ENCODE assay signal across 13 cellular contexts in genomic region chr1:207830788-207831187, GRCh38.
DNase-seq lines count a peak whose midpoint lies in the region; ATAC-seq and TF ChIP-seq lines count a peak whose summit lies in the region.
"Had no signal": no experiment of that assay in that cellular context is flagged by ENCODE, and none has a peak within 500 bp of the region (broad histone marks: within the 10 kb centered on the region; RNA-seq: fewer than 3 reads in every experiment).

No MANE protein-coding gene starts in this region.

- H3K27me3 ChIP-seq in HL-60 (ENCODE audit: insufficient read depth, poor library complexity, severe bottlenecking): no peaks in the 10 kb centered on the region
- H3K27me3 ChIP-seq in adrenal gland: no peaks in the 10 kb centered on the region
- H3K27me3 ChIP-seq in lower lobe of right lung (ENCODE audit: low read depth): no peaks in the 10 kb centered on the region
- H3K27me3 ChIP-seq in stomach: no peaks in the 10 kb centered on the region

- 0 out of 2 replicates have a peak overlapping the region, but pooled peaks have one; percentile 8 for H3K27ac ChIP-seq in HL-60 (replicated peaks)
- peak overlapping the region; percentile 34 to 85 (median 77) for H3K27ac ChIP-seq in adrenal gland
- peak overlapping the region; percentile 55 for H3K27ac ChIP-seq in lower lobe of right lung
- H3K27ac ChIP-seq in stomach: peak overlapping the region; percentile 45 to 98 (median 97)

- 34 to 62% (median 39%) methylated on average over 8 to 9 of the region's 9 CpGs for WGBS in adrenal gland, 4 donors
- 50 to 81% (median 54%) methylated on average over 8 to 9 of the region's 9 CpGs for WGBS in stomach, 5 donors

- H3K4me3 ChIP-seq in HL-60 (replicated peaks; ENCODE audit: insufficient read depth, low read length): no peak overlapping the region
- no peak overlapping the region for H3K4me3 ChIP-seq in adrenal gland
- H3K4me3 ChIP-seq in lower lobe of right lung: no peak overlapping the region
- no peak overlapping the region for H3K4me3 ChIP-seq in stomach

- no peaks in the 10 kb centered on the region for H3K9me3 ChIP-seq in adrenal gland (replicated peaks in 1 of 3)
- no peaks in the 10 kb centered on the region for H3K9me3 ChIP-seq in lower lobe of right lung
- H3K9me3 ChIP-seq in stomach: no peaks in the 10 kb centered on the region

- intact Hi-C loops in adrenal gland (cut with DNase I): loop anchor here in 1 of 2 donors (10.0 kb wide), 1 partner anchor 134 kb away; no protein-coding TSS in a partner anchor
- intact Hi-C loops in lower lobe of right lung (cut with DNase I): no loop called here
- intact Hi-C loops in stomach (cut with DNase I; ENCODE audit: low total_unique reads): loop anchor here (5.0 kb wide), 1 partner anchor 37 kb away; no protein-coding TSS in a partner anchor

- DNase-seq in HL-60 (ENCODE audit: low read depth in 1 of 2, low spot score in 1 of 2): no peak
- DNase-seq in adrenal gland: peak; percentile 64 to 91 (median 85)
- no peak for DNase-seq in lower lobe of right lung
- peak; percentile 65 for DNase-seq in stomach
- no peak for DNase-seq in NCI-H446 (lab: John Stamatoyannopoulos, UW)
- DNase-seq in pons (ENCODE audit: low spot score): no peak
- DNase-seq: Calu3; kidney glomerular epithelial cell; NCI-H1105 treated with DMSO at 0.1 percent for 48 hours; NCI-H526; stimulated activated CD4-positive, alpha-beta T cell treated with anti-CD3 and anti-CD28 coated beads, Interleukin-1b, Interleukin-23, amount 100 ng/mL, for 48 hours; stimulated activated naive CD4-positive, alpha-beta T cell had no signal

- ATAC-seq in lower lobe of right lung (no peak), HG03342 (IDR thresholded peaks at IDR 0.05; ENCODE audit: unreplicated experiment) (no peak)

- TF ChIP-seq EP300 in stomach (IDR thresholded peaks at IDR 0.05): no peak

- H3K36me3 ChIP-seq in adrenal gland (replicated peaks in 1 of 2): no peaks in the 10 kb centered on the region
- no peaks in the 10 kb centered on the region for H3K36me3 ChIP-seq in lower lobe of right lung
- H3K36me3 ChIP-seq in stomach: peaks cover 0 to 5% (median 0%) of the 10 kb centered on the region in 4 donors

- H3K4me1 ChIP-seq in adrenal gland (replicated peaks in 1 of 2) (peaks cover 44 to 77% of the 10 kb centered on the region in 2 donors), lower lobe of right lung (peaks cover 87% of the 10 kb centered on the region), stomach (peaks cover 63 to 100% (median 79%) of the 10 kb centered on the region in 4 donors)

- TF ChIP-seq CTCF in HL-60 (IDR thresholded peaks at IDR 0.05; ENCODE audit: insufficient read depth, low read length) (no peak), adrenal gland (IDR thresholded peaks at IDR 0.05) (no peak), lower lobe of right lung (IDR thresholded peaks at IDR 0.05) (no peak), stomach (IDR thresholded peaks at IDR 0.05) (no peak)

- TF ChIP-seq POLR2A in adrenal gland (IDR thresholded peaks at IDR 0.05) (peak in 1 of 2 donors; percentile 65), stomach (IDR thresholded peaks at IDR 0.05) (no peak)

Comparison
In these comparisons a context has a peak if more than half of its experiments do, and no peak if none do; other contexts are left out.
1. DNase-seq: peak in adrenal gland (7 of 7) and stomach (single experiment); none in HL-60 (0 of 2), lower lobe of right lung (single experiment), NCI-H446 (0 of 2) and pons (single experiment).
2. H3K27ac ChIP-seq: peak in every context shown above with its lines; median percentile 97 in stomach; 77 in adrenal gland; 55 in lower lobe of right lung; 8 in HL-60.